1 cellular context compared by ENCODE assay signal in the genomic region with DNA sequence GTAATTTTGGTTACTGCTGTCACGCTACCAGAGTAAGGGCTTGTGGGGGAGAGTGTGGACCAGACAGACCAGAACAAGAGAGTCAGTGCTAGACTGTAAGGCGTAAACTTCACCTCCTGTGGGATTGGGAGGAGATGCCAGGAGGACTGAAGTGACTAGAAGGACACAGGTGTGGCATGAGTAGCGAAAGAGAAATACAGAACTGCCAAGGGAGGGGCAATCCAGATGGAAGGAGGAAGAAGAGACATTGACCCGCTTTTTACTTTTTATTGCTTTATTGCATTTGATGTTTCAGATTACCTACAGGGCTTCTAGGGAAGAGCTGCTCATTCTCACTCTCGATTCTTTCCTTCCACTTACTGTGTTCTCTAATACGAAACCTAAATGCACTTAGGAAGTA.
TF ChIP-seq lines count a peak whose summit lies in the region.

No MANE protein-coding gene starts in this region.

TF ChIP-seq in HepG2, 621 proteins besides CTCF, POLR2A, EP300 and RAD21:
- TF ChIP-seq NR2F6 (IDR thresholded peaks at IDR 0.05) (no peak), NR2F6 (CRISPR knock-in tag; IDR thresholded peaks at IDR 0.05) (no peak), RELA (CRISPR knock-in tag; IDR thresholded peaks at IDR 0.05) (no peak)
- TF ChIP-seq, protein P1, sequence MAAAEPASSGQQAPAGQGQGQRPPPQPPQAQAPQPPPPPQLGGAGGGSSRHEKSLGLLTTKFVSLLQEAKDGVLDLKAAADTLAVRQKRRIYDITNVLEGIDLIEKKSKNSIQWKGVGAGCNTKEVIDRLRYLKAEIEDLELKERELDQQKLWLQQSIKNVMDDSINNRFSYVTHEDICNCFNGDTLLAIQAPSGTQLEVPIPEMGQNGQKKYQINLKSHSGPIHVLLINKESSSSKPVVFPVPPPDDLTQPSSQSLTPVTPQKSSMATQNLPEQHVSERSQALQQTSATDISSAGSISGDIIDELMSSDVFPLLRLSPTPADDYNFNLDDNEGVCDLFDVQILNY (CRISPR knock-in tag; conservative IDR thresholded peaks at IDR 0.05) = no peak
